In the genomic region with DNA sequence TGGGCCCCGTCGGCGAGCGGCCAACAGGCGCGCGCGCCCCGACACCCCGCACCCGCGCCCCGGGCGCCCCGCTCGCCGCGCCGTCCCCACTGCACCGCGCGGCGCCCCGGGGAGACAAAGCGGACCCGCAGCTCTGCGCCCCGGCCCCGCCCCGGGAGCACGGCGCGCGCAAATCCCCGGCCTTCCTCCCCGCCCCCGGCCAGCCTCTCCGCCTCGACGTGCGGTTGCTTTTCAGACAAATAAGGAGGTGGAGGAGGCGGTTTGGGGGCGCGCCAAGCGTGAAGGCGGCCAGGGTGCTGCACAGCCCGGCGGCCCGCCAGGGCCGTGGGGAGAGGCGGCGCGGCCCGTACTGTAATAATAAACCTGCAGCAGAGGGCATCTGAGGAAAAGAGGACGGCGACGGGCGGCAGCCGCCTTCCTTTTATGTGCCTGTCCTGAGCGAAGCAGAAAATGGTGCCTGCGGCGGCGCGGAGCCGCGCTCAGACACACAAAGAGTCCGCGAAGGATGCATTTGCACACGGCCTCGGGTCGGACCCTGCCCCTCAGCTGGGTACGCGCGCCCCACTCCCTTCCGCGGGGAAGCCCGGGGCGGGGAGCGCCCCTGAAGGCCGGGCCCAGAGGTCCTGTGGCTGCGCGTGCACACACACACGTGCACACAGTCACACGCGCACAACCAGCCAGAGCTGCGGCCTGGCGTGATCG, we compare ENCODE assay signal across 8 cellular contexts. TPM values are rescaled to one million over a fixed set of nuclear protein-coding genes. Genes with fewer than 3 reads are reported as not detected.
DNase-seq lines count a peak whose midpoint lies in the region; ATAC-seq and TF ChIP-seq lines count a peak whose summit lies in the region.

No MANE protein-coding gene starts in this region.

- peak; percentile 69 for DNase-seq in DMS114 treated with DMSO at 0.1 percent for 48 hours (lab: John Stamatoyannopoulos, UW; ENCODE audit: unreplicated experiment)
- DNase-seq in PC-9 = no peak
- peak; percentile 85 to 88 for DNase-seq in activated T-cell treated with anti-CD3 and anti-CD28 coated beads, Interleukin-2, amount 50 U/mL, for 48 hours
- peak; percentile 96 for DNase-seq in esophagus muscularis mucosa (ENCODE audit: extremely low spot score)
- peak; percentile 97 for DNase-seq in myocyte (ENCODE audit: low read depth)
- DNase-seq in stimulated activated CD8-positive, alpha-beta memory T cell treated with anti-CD3 and anti-CD28 coated beads, Interleukin-7, amount 100 ng/mL, for 4 hours (ENCODE audit: low read depth in 2 of 2) = peak; percentile 68 to 80

- TF ChIP-seq CTCF in PC-9 (conservative IDR thresholded peaks at IDR 0.05) = no peak
- peak in 1 of 3 experiments; percentile 7 for TF ChIP-seq CTCF in esophagus muscularis mucosa (IDR thresholded peaks at IDR 0.05)

- no peaks in the 10 kb centered on the region for H3K79me2 ChIP-seq in PC-9 (ENCODE audit: low read depth)

- TF ChIP-seq POLR2A in esophagus muscularis mucosa (IDR thresholded peaks at IDR 0.05; ENCODE audit: low read depth) = no peak

- CTCF ChIA-PET in PC-9 (lab: Charles Lee) = no interaction called here

- POLR2A ChIA-PET in PC-9 (lab: Charles Lee; ENCODE audit: unreplicated experiment) = no interaction called here

- H3K4me3 ChIP-seq in HUES6 (ENCODE audit: low read depth, low read length) = peak overlapping the region; percentile 87
- peak overlapping the region; percentile 60 for H3K4me3 ChIP-seq in PC-9
- H3K4me3 ChIP-seq in esophagus muscularis mucosa = peak overlapping the region; percentile 65 to 71 (median 68)

- no peaks in the 10 kb centered on the region for H4K20me1 ChIP-seq in PC-9 (ENCODE audit: insufficient read depth)

- ATAC-seq in GM21515 (IDR thresholded peaks at IDR 0.05; ENCODE audit: unreplicated experiment) = peak; percentile 87

- no peaks in the 10 kb centered on the region for H3K27me3 ChIP-seq in HUES6 (ENCODE audit: control insufficient read depth, insufficient read depth, low read length)
- H3K27me3 ChIP-seq in PC-9 (ENCODE audit: insufficient read depth, low read depth) = peaks cover 17% of the 10 kb centered on the region; the same call in 1 of the 2 replicates
- H3K27me3 ChIP-seq in esophagus muscularis mucosa = no peaks in the 10 kb centered on the region

- peak overlapping the region; percentile 87 for H3K9ac ChIP-seq in HUES6 (ENCODE audit: low read length)

- H3K27ac ChIP-seq in HUES6 (ENCODE audit: low read depth, low read length) (peak overlapping the region; percentile 92), PC-9 (no peak overlapping the region), esophagus muscularis mucosa (replicated peaks in 1 of 4) (peak overlapping the region; percentile 88 to 94 (median 90))

- intact Hi-C loops in PC-9 (cut with micrococcal nuclease; ENCODE audit: unreplicated experiment) = no loop called here
- intact Hi-C loops in esophagus muscularis mucosa (cut with DNase I) = loop anchor here (5.0 kb wide), 2 partner anchors 205 to 385 kb away; no protein-coding TSS in a partner anchor

- no peaks in the 10 kb centered on the region for H3F3A ChIP-seq in PC-9 (ENCODE audit: insufficient read depth, low read depth)

- BruUV-seq in PC-9 (replicated peaks; lab: Mats Ljungman, UMichigan) = no TSS peak

- 3% methylated on average over 19 of the region's 88 CpGs for WGBS in esophagus muscularis mucosa

- no peaks in the 10 kb centered on the region for H3K9me2 ChIP-seq in PC-9 (ENCODE audit: insufficient read depth)

- peaks cover 25% of the 10 kb centered on the region for H3K4me1 ChIP-seq in HUES6 (ENCODE audit: control insufficient read depth, insufficient read depth, low read length)
- H3K4me1 ChIP-seq in PC-9 (replicated peaks; ENCODE audit: insufficient read depth) = no peaks in the 10 kb centered on the region
- H3K4me1 ChIP-seq in esophagus muscularis mucosa = peaks cover 23 to 43% (median 39%) of the 10 kb centered on the region in 4 donors

- H3K36me3 ChIP-seq in HUES6 (ENCODE audit: control insufficient read depth, insufficient read depth, low read length) = peaks cover 4% of the 10 kb centered on the region; the same call in 1 of the 2 replicates
- no peaks in the 10 kb centered on the region for H3K36me3 ChIP-seq in PC-9 (ENCODE audit: low read depth)
- H3K36me3 ChIP-seq in esophagus muscularis mucosa = no peaks in the 10 kb centered on the region

- TF ChIP-seq EP300 in esophagus muscularis mucosa (IDR thresholded peaks at IDR 0.05) = no peak

- peak overlapping the region; percentile 76 for H3K4me2 ChIP-seq in PC-9

- peak overlapping the region; percentile 85 for H2AFZ ChIP-seq in PC-9

- H3K9me3 ChIP-seq in HUES6 (ENCODE audit: control insufficient read depth, insufficient read depth, low read depth, low read length) = no peaks in the 10 kb centered on the region
- H3K9me3 ChIP-seq in PC-9 (ENCODE audit: insufficient read depth, low read depth) = no peaks in the 10 kb centered on the region
- H3K9me3 ChIP-seq in esophagus muscularis mucosa = no peaks in the 10 kb centered on the region

RNA-seq across cellular contexts. Expression of a gene that starts 0.7 kb away (rescaled TPM):
- total RNA-seq in PC-9 (2021) = not detected in 2 replicates
- 10 to 100 TPM in 2 of 4 donors, 1 to 10 TPM in 2; 6.0 to 19.8 (median 10.5) TPM for total RNA-seq in esophagus muscularis mucosa
- 142 and 169 TPM in 2 replicates for total RNA-seq in myocyte
- polyA plus RNA-seq in myocyte (2012) = 76.0 TPM

Comparison
In these comparisons a context has a peak if more than half of its experiments do, and no peak if none do; other contexts are left out.
1. DNase-seq: peak in DMS114 treated with DMSO at 0.1 percent for 48 hours (single experiment), activated T-cell treated with anti-CD3 and anti-CD28 coated beads, Interleukin-2, amount 50 U/mL, for 48 hours (2 of 2), esophagus muscularis mucosa (single experiment), myocyte (single experiment) and stimulated activated CD8-positive, alpha-beta memory T cell treated with anti-CD3 and anti-CD28 coated beads, Interleukin-7, amount 100 ng/mL, for 4 hours (2 of 2); none in PC-9 (0 of 2).
2. Peak in every context shown above with its lines, with median percentiles within 50 percentile points of each other: H3K4me3 ChIP-seq.